8 cellular contexts compared by ENCODE assay signal in the genomic region with DNA sequence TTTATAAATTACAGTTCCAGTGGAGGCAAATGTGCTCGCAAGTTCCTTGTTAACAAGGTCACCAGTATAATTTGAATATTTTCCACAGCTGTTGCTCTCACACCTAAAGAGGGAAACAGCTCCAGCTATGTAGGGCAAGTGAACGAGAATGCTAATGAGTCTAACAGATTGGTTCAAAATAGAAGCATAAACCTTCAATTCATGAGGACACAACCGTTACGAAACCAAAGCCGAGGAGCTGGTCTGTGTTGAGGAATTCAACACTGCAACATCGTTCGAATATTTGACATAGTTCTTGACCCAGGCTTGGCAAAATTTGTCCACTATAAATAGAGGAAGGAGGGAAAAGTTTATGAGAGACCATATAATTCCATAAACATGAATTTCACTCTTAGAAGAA.
DNase-seq lines count a peak whose midpoint lies in the region; ATAC-seq, FAIRE-seq and TF ChIP-seq lines count a peak whose summit lies in the region.

No MANE protein-coding gene starts in this region.

- no peak overlapping the region for H3K9ac ChIP-seq in GM12878 (ENCODE audit: control insufficient read depth, insufficient read depth, low read length)

- no peak for TF ChIP-seq CTCF in GM12878 (IDR thresholded peaks at IDR 0.05 in 2 of 3, conservative IDR thresholded peaks at IDR 0.05 in 1 of 3; ENCODE audit: control insufficient read depth in 2 of 3, extremely low read depth in 1 of 3, insufficient read depth in 1 of 3, low read depth in 3 of 3, low read length in 3 of 3)
- TF ChIP-seq CTCF in omental fat pad (IDR thresholded peaks at IDR 0.05), result no peak

- BruUV-seq in GM12878 (replicated peaks; lab: Mats Ljungman, UMichigan), result no TSS peak

- ATAC-seq in GM18511 (IDR thresholded peaks at IDR 0.05; ENCODE audit: unreplicated experiment) (peak; percentile 63), HG02938 (IDR thresholded peaks at IDR 0.05; ENCODE audit: unreplicated experiment) (peak; percentile 30), GM12878 (peak; percentile 57), omental fat pad (ENCODE audit: low FRiP score) (peak; percentile 68), HG03039 (IDR thresholded peaks at IDR 0.05; ENCODE audit: unreplicated experiment) (no peak), HG03521 (IDR thresholded peaks at IDR 0.05; ENCODE audit: unreplicated experiment) (no peak)

- no peaks in the 10 kb centered on the region for H3K36me3 ChIP-seq in GM12878 (ENCODE audit: control insufficient read depth in 2 of 2, insufficient read depth in 2 of 2, low read length in 1 of 2)

- H3K4me3 ChIP-seq in GM12878, result no peak overlapping the region

- SMC1A ChIA-PET in GM12878 (lab: Charles Lee; ENCODE audit: uncharacterized antibody, unreplicated experiment), result no interaction called here

- peak in 1 of 2 experiments; percentile 36; a peak in 1 of 4 replicates for TF ChIP-seq EP300 in GM12878 (IDR thresholded peaks at IDR 0.05; ENCODE audit: borderline replicate concordance in 1 of 2, control insufficient read depth in 1 of 2, low read depth in 2 of 2, low read length in 2 of 2)

- 12% methylated on average over 7 of the region's 7 CpGs for WGBS in GM12878 (ENCODE audit: insufficient coverage, insufficient replicate concordance, low lambda C conversion rate, missing lambda C conversion rate)

- peaks cover 34% of the 10 kb centered on the region for H3K4me1 ChIP-seq in GM12878 (ENCODE audit: control insufficient read depth, insufficient read depth, low read length)

- H3K9me3 ChIP-seq in GM12878 (replicated peaks; ENCODE audit: control insufficient read depth, insufficient read depth, low read length), result peaks cover 2% of the 10 kb centered on the region; the same call in 2 of the 3 replicates

- in situ Hi-C loops in GM12878 (cut with MboI), result no loop called here

- DNase-seq in GM12878 (ENCODE audit: low read depth, low spot score) (peak; percentile 48), omental fat pad (ENCODE audit: low spot score) (no peak), mesenteric fat pad (ENCODE audit: low spot score) (no peak), NCI-H2107 treated with DMSO at 0.1 percent for 48 hours (lab: John Stamatoyannopoulos, UW; ENCODE audit: unreplicated experiment) (no peak)

- TF ChIP-seq POLR2A in GM12878 (IDR thresholded peaks at IDR 0.05; ENCODE audit: low read depth, low read length), result no peak

- no peak for FAIRE-seq in GM12878 (lab: Jason Lieb, UNC)

- no peaks in the 10 kb centered on the region for H3K79me2 ChIP-seq in GM12878 (ENCODE audit: control insufficient read depth, insufficient read depth, low read length)

- no peaks in the 10 kb centered on the region for H4K20me1 ChIP-seq in GM12878 (ENCODE audit: control insufficient read depth, insufficient read depth)

- peak overlapping the region; percentile 56 for H3K4me2 ChIP-seq in GM12878 (ENCODE audit: control insufficient read depth, insufficient read depth)

- peak overlapping the region; percentile 17; the same call in 1 of the 2 replicates for H3K27ac ChIP-seq in GM12878 (ENCODE audit: control insufficient read depth, insufficient read depth)

- H2AFZ ChIP-seq in GM12878 (ENCODE audit: control insufficient read depth, low read depth, low read length), result peak overlapping the region; percentile 38; the same call in 1 of the 2 replicates

- no peaks in the 10 kb centered on the region for H3K27me3 ChIP-seq in GM12878 (replicated peaks in 1 of 2; ENCODE audit: control insufficient read depth in 2 of 2, insufficient read depth in 2 of 2, low read length in 1 of 2)

- RAD21 ChIA-PET in GM12878 (lab: Charles Lee; ENCODE audit: unreplicated experiment), result interaction anchor here (1.6 to 3.4 kb wide), 2 partner anchors 159 to 245 kb away, joined by 3 to 13 read pairs; no protein-coding TSS in a partner anchor

- POLR2A ChIA-PET in GM12878 (lab: Charles Lee), result no interaction called here

- CTCF ChIA-PET in GM12878 (lab: Yijun Ruan, JAX), result interaction anchor here (1.2 kb wide), 1 partner anchor 158 kb away, joined by 7 read pairs; no protein-coding TSS in a partner anchor

- no peak for TF ChIP-seq RAD21 in GM12878 (IDR thresholded peaks at IDR 0.05; ENCODE audit: insufficient read depth, low read depth, low read length)

- intact Hi-C loops in GM12878 (cut with micrococcal nuclease; ENCODE audit: unreplicated experiment), result loop anchor here (5.0 kb wide), 1 partner anchor 159 kb away; no protein-coding TSS in a partner anchor

TF ChIP-seq in GM12878, 131 proteins besides CTCF, POLR2A, EP300 and RAD21:
- TF ChIP-seq, protein P1, sequence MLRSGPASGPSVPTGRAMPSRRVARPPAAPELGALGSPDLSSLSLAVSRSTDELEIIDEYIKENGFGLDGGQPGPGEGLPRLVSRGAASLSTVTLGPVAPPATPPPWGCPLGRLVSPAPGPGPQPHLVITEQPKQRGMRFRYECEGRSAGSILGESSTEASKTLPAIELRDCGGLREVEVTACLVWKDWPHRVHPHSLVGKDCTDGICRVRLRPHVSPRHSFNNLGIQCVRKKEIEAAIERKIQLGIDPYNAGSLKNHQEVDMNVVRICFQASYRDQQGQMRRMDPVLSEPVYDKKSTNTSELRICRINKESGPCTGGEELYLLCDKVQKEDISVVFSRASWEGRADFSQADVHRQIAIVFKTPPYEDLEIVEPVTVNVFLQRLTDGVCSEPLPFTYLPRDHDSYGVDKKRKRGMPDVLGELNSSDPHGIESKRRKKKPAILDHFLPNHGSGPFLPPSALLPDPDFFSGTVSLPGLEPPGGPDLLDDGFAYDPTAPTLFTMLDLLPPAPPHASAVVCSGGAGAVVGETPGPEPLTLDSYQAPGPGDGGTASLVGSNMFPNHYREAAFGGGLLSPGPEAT (IDR thresholded peaks at IDR 0.05; ENCODE audit: low read depth), result 0 out of 2 replicates have a peak, but pooled peaks have one; percentile 27
- TF ChIP-seq MEF2A (IDR thresholded peaks at IDR 0.05; ENCODE audit: insufficient read depth, low read depth, low read length) (0 out of 2 replicates have a peak, but pooled peaks have one; percentile 22), PAX5 (IDR thresholded peaks at IDR 0.05; ENCODE audit: borderline replicate concordance, low read depth, low read length) (no peak), MTA2 (IDR thresholded peaks at IDR 0.05; ENCODE audit: low read depth) (peak; percentile 18; the same call in 1 of the 2 replicates), MEF2B (IDR thresholded peaks at IDR 0.05; ENCODE audit: partially characterized antibody, poor library complexity, severe bottlenecking) (peak; percentile 31), POU2F2 (IDR thresholded peaks at IDR 0.05; ENCODE audit: borderline replicate concordance, low read depth, low read length) (peak; percentile 37; the same call in 1 of the 3 replicates), YY1 (IDR thresholded peaks at IDR 0.05; ENCODE audit: low read depth, low read length) (no peak)

Comparison
In these comparisons a context has a peak if more than half of its experiments do, and no peak if none do; other contexts are left out.
1. ATAC-seq: peak in GM18511 (single experiment), HG02938 (single experiment), GM12878 (single experiment) and omental fat pad (single experiment); none in HG03039 (single experiment) and HG03521 (single experiment).